In the genomic region with DNA sequence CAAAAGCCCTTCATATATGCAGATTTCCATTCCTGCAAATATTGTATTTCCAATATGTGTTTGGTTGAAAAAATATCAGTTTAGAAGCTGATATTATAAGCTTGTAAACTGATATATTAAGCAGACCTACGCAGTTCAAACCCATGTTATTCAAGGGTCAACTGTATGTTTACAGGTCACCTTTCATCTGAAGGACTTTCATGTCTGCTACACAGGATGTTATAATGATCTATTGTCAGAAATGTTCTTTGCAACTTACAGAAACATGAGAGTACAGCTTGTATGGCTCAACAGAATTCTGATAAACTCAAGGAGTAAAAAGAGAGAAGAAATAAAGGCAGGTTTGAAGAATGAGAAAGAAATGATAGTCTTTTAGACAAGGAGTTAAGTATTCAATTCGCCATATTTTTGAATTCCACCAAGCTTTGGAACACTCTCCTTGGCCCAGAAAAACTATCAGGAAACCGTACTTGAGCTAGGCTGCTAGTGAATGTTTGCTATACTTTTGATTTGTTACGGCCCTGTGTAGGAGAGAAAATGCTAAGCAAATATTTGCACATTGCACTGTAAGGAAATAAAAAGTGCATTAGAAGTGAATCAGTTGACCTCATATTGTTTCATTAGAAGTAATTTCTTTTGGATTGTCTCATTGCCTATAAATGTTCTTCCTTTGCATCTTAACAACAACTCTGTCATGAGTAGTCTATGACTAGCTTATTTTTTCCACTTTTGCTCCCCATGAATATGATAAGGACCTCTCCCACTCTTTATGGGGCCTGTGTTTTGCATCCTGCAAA, we compare ENCODE assay signal across 20 cellular contexts.
A peak's percentile ranks its signal among the peaks of the same experiment; 100 is the strongest.
DNase-seq lines count a peak whose midpoint lies in the region; ATAC-seq, FAIRE-seq and TF ChIP-seq lines count a peak whose summit lies in the region.
"Had no signal": no experiment of that assay in that cellular context is flagged by ENCODE, and none has a peak within 500 bp of the region (broad histone marks: within the 10 kb centered on the region; RNA-seq: fewer than 3 reads in every experiment).

No MANE protein-coding gene starts in this region.

- no peaks in the 10 kb centered on the region for H3K27me3 Mint-ChIP-seq in CD14-positive monocyte (ENCODE audit: low read depth in 3 of 3)
- H3K27me3 Mint-ChIP-seq: activated CD8-positive, alpha-beta memory T cell treated with anti-CD3 and anti-CD28 coated beads, Interleukin-2, amount 10 ng/mL, durations not matched to agents 7 days and 5 days had no signal

- DNase-seq in DMS153 (lab: John Stamatoyannopoulos, UW) (peak; percentile 50), HTR-8/SVneo (ENCODE audit: insufficient read length, low spot score) (no peak), astrocyte of the hippocampus (ENCODE audit: low read depth, low spot score) (peak; percentile 25), left colon (no peak), D341Med (ENCODE audit: low spot score) (no peak), H4 (ENCODE audit: low spot score) (no peak), CD14-positive monocyte (ENCODE audit: low spot score) (no peak)
- DNase-seq: activated CD8-positive, alpha-beta memory T cell treated with anti-CD3 and anti-CD28 coated beads, Interleukin-2, amount 10 ng/mL, durations not matched to agents 7 days and 5 days; anterior cingulate cortex; cortex of kidney; DMS79 treated with DMSO at 0.1 percent for 48 hours; head of caudate nucleus; kidney; midbrain; sigmoid colon; SJCRH30; stimulated activated CD4-positive, alpha-beta T cell treated with anti-CD3 and anti-CD28 coated beads, Interleukin-4, amount 100 ng/mL, for 24 hours; stimulated activated CD8-positive, alpha-beta memory T cell treated with anti-CD3 and anti-CD28 coated beads, Interleukin-4, amount 100 ng/mL, for 48 hours had no signal

- no peak overlapping the region for H3K27ac Mint-ChIP-seq in CD14-positive monocyte
- H3K27ac Mint-ChIP-seq: activated CD8-positive, alpha-beta memory T cell treated with anti-CD3 and anti-CD28 coated beads, Interleukin-2, amount 10 ng/mL, durations not matched to agents 7 days and 5 days had no signal

- H3K4me3 Mint-ChIP-seq in CD14-positive monocyte = no peak overlapping the region
- H3K4me3 Mint-ChIP-seq: activated CD8-positive, alpha-beta memory T cell treated with anti-CD3 and anti-CD28 coated beads, Interleukin-2, amount 10 ng/mL, durations not matched to agents 7 days and 5 days had no signal

- no peak for TF ChIP-seq CTCF in CD14-positive monocyte (IDR thresholded peaks at IDR 0.05)

- H3K36me3 Mint-ChIP-seq in CD14-positive monocyte = no peaks in the 10 kb centered on the region

- intact Hi-C loops in left colon (cut with DNase I, micrococcal nuclease) = no loop called here
- intact Hi-C loops in CD14-positive monocyte (cut with micrococcal nuclease) = no loop called here

- H3K9me3 Mint-ChIP-seq in CD14-positive monocyte = peaks cover 4 to 20% (median 8%) of the 10 kb centered on the region in 7 donors

- H3K4me1 Mint-ChIP-seq in CD14-positive monocyte = peaks cover 5% of the 10 kb centered on the region
- H3K4me1 Mint-ChIP-seq: activated CD8-positive, alpha-beta memory T cell treated with anti-CD3 and anti-CD28 coated beads, Interleukin-2, amount 10 ng/mL, durations not matched to agents 7 days and 5 days had no signal

- ATAC-seq in left colon = peak; percentile 90
- ATAC-seq: activated CD4-positive, CD25-positive, alpha-beta regulatory T cell treated with anti-CD3 and anti-CD28 coated beads, Interleukin-2, amount 50 U/mL, for 24 hours; activated CD8-positive, alpha-beta memory T cell treated with anti-CD3 and anti-CD28 coated beads, Interleukin-2, amount 10 ng/mL, durations not matched to agents 7 days and 5 days had no signal

- FAIRE-seq in HTR-8/SVneo (lab: Jason Lieb, UNC) = peak; percentile 20
- FAIRE-seq: GM19239, kidney had no signal

Comparison
In these comparisons a context has a peak if more than half of its experiments do, and no peak if none do; other contexts are left out.
1. DNase-seq: peak in DMS153 (single experiment) and astrocyte of the hippocampus (single experiment); none in HTR-8/SVneo (single experiment), left colon (0 of 2), D341Med (single experiment), H4 (single experiment) and CD14-positive monocyte (single experiment).